32 cellular contexts compared by ENCODE assay signal in genomic region chr19:7716762-7717161, GRCh38. TPM values are rescaled to one million over a fixed set of nuclear protein-coding genes. Genes with fewer than 3 reads are reported as not detected.
"Had no signal": no experiment of that assay in that cellular context is flagged by ENCODE, and none has a peak within 500 bp of the region (broad histone marks: within the 10 kb centered on the region; RNA-seq: fewer than 3 reads in every experiment).

No MANE protein-coding gene starts in this region.

- H3K4me1 Mint-ChIP-seq: endodermal cell, mesothelial cell of epicardium had no signal

- H3K36me3 Mint-ChIP-seq: mesothelial cell of epicardium; naive thymus-derived CD4-positive, alpha-beta T cell had no signal

- H3K27me3 Mint-ChIP-seq: dendritic cell treated with granulocyte-macrophage colony-stimulating factor and Interleukin-4, amounts not matched to agents 40 ng/mL and 50 ng/mL, for 4 days; effector memory CD8-positive, alpha-beta T cell; naive thymus-derived CD4-positive, alpha-beta T cell had no signal

- H3K9me3 Mint-ChIP-seq: dendritic cell treated with granulocyte-macrophage colony-stimulating factor and Interleukin-4, amounts not matched to agents 40 ng/mL and 50 ng/mL, for 4 days; endodermal cell had no signal

- H3K27ac ChIP-seq: colonic mucosa, epithelial cell of prostate, esophagus squamous epithelium, gastrocnemius medialis, heart right ventricle, left lung, lower lobe of right lung had no signal

- ATAC-seq: effector memory CD8-positive, alpha-beta T cell; esophagus mucosa; gastrocnemius medialis; heart right ventricle; left cardiac atrium; left lung; left ventricle myocardium superior; lower lobe of right lung; mucosa of descending colon; naive thymus-derived CD4-positive, alpha-beta T cell had no signal

- H3K4me3 Mint-ChIP-seq: dendritic cell treated with granulocyte-macrophage colony-stimulating factor and Interleukin-4, amounts not matched to agents 40 ng/mL and 50 ng/mL, for 4 days; effector memory CD8-positive, alpha-beta T cell; endodermal cell; mesothelial cell of epicardium; naive thymus-derived CD4-positive, alpha-beta T cell had no signal

- DNase-seq: colonic mucosa; cortex of kidney; effector CD8-positive, alpha-beta T cell; effector memory CD8-positive, alpha-beta T cell; endodermal cell; erythroblast; esophagus squamous epithelium; foreskin fibroblast; foreskin melanocyte; gastrocnemius medialis; glutamatergic neuron; head of caudate nucleus; heart right ventricle; hippocampal formation; left cardiac atrium; left lung; left ventricle myocardium superior; lower lobe of right lung; mesenchymal stem cell; mucosa of descending colon; naive thymus-derived CD4-positive, alpha-beta T cell had no signal

- H3K4me1 ChIP-seq: colonic mucosa, esophagus squamous epithelium, gastrocnemius medialis, lower lobe of right lung had no signal

- H3K27me3 ChIP-seq: colonic mucosa, gastrocnemius medialis, left lung had no signal

- H3K4me3 ChIP-seq: colonic mucosa, esophagus squamous epithelium, gastrocnemius medialis, heart right ventricle, left lung, lower lobe of right lung, mucosa of descending colon had no signal

- H3K27ac Mint-ChIP-seq: endodermal cell; mesothelial cell of epicardium; naive thymus-derived CD4-positive, alpha-beta T cell had no signal

RNA-seq across cellular contexts. Expression of gene FCER2, which starts 14.8 kb away (rescaled TPM):
- total RNA-seq: dermis microvascular lymphatic vessel endothelial cell, endodermal cell, esophagus squamous epithelium, gastrocnemius medialis, glomerular endothelial cell, kidney epithelial cell, lower leg skin, lung microvascular endothelial cell, mesothelial cell of epicardium, myocyte had no signal
- polyA plus RNA-seq: keratinocyte had no signal

RNA-seq across cellular contexts. Expression of gene CLEC4G, which starts 15.1 kb away (rescaled TPM):
- total RNA-seq: dermis microvascular lymphatic vessel endothelial cell, endodermal cell, esophagus mucosa, glomerular endothelial cell, kidney epithelial cell, lung microvascular endothelial cell, mesothelial cell of epicardium, myocyte had no signal
- polyA plus RNA-seq: keratinocyte; naive thymus-derived CD4-positive, alpha-beta T cell had no signal

RNA-seq across cellular contexts. Expression of gene CD209, which starts 30.6 kb away (rescaled TPM):
- total RNA-seq: endodermal cell, glomerular endothelial cell, lung microvascular endothelial cell, mesothelial cell of epicardium, myocyte had no signal
- polyA plus RNA-seq: keratinocyte; naive thymus-derived CD4-positive, alpha-beta T cell had no signal

RNA-seq across cellular contexts. Expression of gene MCEMP1, which starts 39.9 kb away (rescaled TPM):
- total RNA-seq: dermis microvascular lymphatic vessel endothelial cell, endodermal cell, glomerular endothelial cell, kidney epithelial cell, lower leg skin, lung microvascular endothelial cell, mesothelial cell of epicardium, myocyte had no signal
- polyA plus RNA-seq: keratinocyte; naive thymus-derived CD4-positive, alpha-beta T cell had no signal
